ENCODE assay signal across 18 cellular contexts in the genomic region with DNA sequence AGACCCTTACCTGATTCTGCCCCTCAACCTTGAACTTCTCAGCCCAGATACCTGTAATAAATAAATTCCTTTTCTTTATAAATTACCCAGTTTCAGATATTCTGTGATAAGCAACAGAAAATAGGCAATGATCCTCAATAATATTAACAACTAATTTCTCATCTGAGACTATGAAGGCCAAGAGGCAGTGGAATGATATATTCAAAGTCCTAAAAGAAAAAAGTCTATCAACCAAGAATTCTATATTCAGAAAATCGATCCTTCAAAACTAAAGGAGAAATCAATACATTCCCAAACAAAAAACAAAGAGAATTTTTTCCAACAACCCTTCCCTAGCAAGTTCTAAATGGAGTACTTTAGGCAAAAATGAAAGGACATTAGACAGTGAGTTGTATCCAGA.
A peak's percentile ranks its signal among the peaks of the same experiment; 100 is the strongest.
DNase-seq lines count a peak whose midpoint lies in the region; ATAC-seq, FAIRE-seq and TF ChIP-seq lines count a peak whose summit lies in the region.
"Had no signal": no experiment of that assay in that cellular context is flagged by ENCODE, and none has a peak within 500 bp of the region (broad histone marks: within the 10 kb centered on the region; RNA-seq: fewer than 3 reads in every experiment).

No MANE protein-coding gene starts in this region.

- intact Hi-C loops in HepG2 (cut with micrococcal nuclease; ENCODE audit: unreplicated experiment) (no loop called here), right lobe of liver (cut with DNase I) (no loop called here), K562 (cut with micrococcal nuclease) (no loop called here)

- no peaks in the 10 kb centered on the region for H3K9me1 ChIP-seq in K562 (ENCODE audit: control insufficient read depth, insufficient read depth, low read length)

- H3K36me3 ChIP-seq in HepG2 (replicated peaks in 1 of 2; ENCODE audit: control insufficient read depth in 1 of 2, insufficient read depth in 2 of 2, low read length in 2 of 2) (peaks cover 0 to 1% of the 10 kb centered on the region in 2 experiments; a peak in 1 of 5 replicates), right lobe of liver (no peaks in the 10 kb centered on the region), HEK293 (ENCODE audit: control insufficient read depth in 2 of 2, insufficient read depth in 1 of 2, low read length in 2 of 2) (no peaks in the 10 kb centered on the region), K562 (ENCODE audit: control insufficient read depth, insufficient read depth, low read length) (no peaks in the 10 kb centered on the region)
- H3K36me3 ChIP-seq: HAP-1 had no signal

- TF ChIP-seq POLR2A in HepG2 (IDR thresholded peaks at IDR 0.05; ENCODE audit: insufficient read depth in 1 of 2, low read depth in 2 of 2, low read length in 2 of 2) (no peak), right lobe of liver (IDR thresholded peaks at IDR 0.05) (no peak), K562 (conservative IDR thresholded peaks at IDR 0.05) (no peak)

- H3K27ac ChIP-seq in HepG2 (ENCODE audit: extremely low read length, insufficient read depth, low read length) (no peak overlapping the region), right lobe of liver (no peak overlapping the region), HEK293 (ENCODE audit: extremely low read depth, low read depth, low read length) (no peak overlapping the region), K562 (ENCODE audit: extremely low read depth, low read depth, low read length) (no peak overlapping the region)

- H3K9ac ChIP-seq in HepG2 (ENCODE audit: insufficient read depth, low read depth, low read length) (no peak overlapping the region), K562 (ENCODE audit: insufficient read depth in 1 of 2, low read depth in 2 of 2, low read length in 2 of 2) (no peak overlapping the region)

- H2AFZ ChIP-seq in HepG2 (ENCODE audit: low read length) (no peak overlapping the region), K562 (ENCODE audit: low read depth, low read length) (no peak overlapping the region)

- TF ChIP-seq EP300 in HepG2 (IDR thresholded peaks at IDR 0.05; ENCODE audit: low read depth in 2 of 2, low read length in 2 of 2) (no peak), HepG2 (CRISPR knock-in tag; IDR thresholded peaks at IDR 0.05; ENCODE audit: borderline replicate concordance) (no peak), K562 (IDR thresholded peaks at IDR 0.05; ENCODE audit: low read length) (no peak)

- FAIRE-seq in HepG2 (lab: Jason Lieb, UNC): no peak
- FAIRE-seq in K562 (lab: Jason Lieb, UNC): no peak
- FAIRE-seq: GM12878, GM18507, H54 had no signal

- H3K4me3 ChIP-seq in HepG2 (replicated peaks in 1 of 3; ENCODE audit: insufficient read depth in 1 of 3, low read depth in 2 of 3, low read length in 3 of 3): no peak overlapping the region
- H3K4me3 ChIP-seq in right lobe of liver: no peak overlapping the region
- H3K4me3 ChIP-seq in HEK293 (ENCODE audit: low read depth, low read length): no peak overlapping the region
- H3K4me3 ChIP-seq in K562: no peak overlapping the region
- H3K4me3 ChIP-seq: GM12878, HAP-1 had no signal

- no peak for DNase-seq in HepG2 (ENCODE audit: low spot score)
- DNase-seq in right lobe of liver: no peak
- DNase-seq in K562 (ENCODE audit: extremely low read depth in 1 of 4, low spot score in 3 of 4): no peak
- DNase-seq in NCI-H2107 (lab: John Stamatoyannopoulos, UW): no peak
- DNase-seq: C1 segment of cervical spinal cord; Calu3; CD4-positive, alpha-beta memory T cell; COR-L47; DMS79; EL; GDM1; GOT3 had no signal

- 18% methylated on average over 1 of the region's 1 CpG for WGBS in HepG2 (ENCODE audit: low lambda C conversion rate)
- 41% methylated on average over 1 of the region's 1 CpG for WGBS in right lobe of liver (ENCODE audit: insufficient coverage, low coverage, low lambda C conversion rate, missing lambda C conversion rate)
- 0% methylated on average over 1 of the region's 1 CpG for WGBS in K562 (ENCODE audit: insufficient coverage, low coverage, missing lambda C conversion rate)

- TF ChIP-seq RAD21 in HepG2 (CRISPR knock-in tag; IDR thresholded peaks at IDR 0.05) (no peak), K562 (CRISPR knock-in tag; conservative IDR thresholded peaks at IDR 0.05 in 1 of 2, IDR thresholded peaks at IDR 0.05 in 1 of 2) (no peak)

- BruUV-seq in HepG2 (replicated peaks; lab: Mats Ljungman, UMichigan): no TSS peak
- BruUV-seq in K562 (replicated peaks; lab: Mats Ljungman, UMichigan): no TSS peak

- in situ Hi-C loops in HepG2 (cut with HindIII; ENCODE audit: extremely low pct_ligation_motif_present, low pct_unique_long_range_greater_than_20kb) (no loop called here), K562 (cut with MboI) (no loop called here)

- H3K4me1 ChIP-seq in HepG2 (ENCODE audit: insufficient read depth, low read length) (no peaks in the 10 kb centered on the region), right lobe of liver (no peaks in the 10 kb centered on the region), HEK293 (ENCODE audit: control insufficient read depth, insufficient read depth, low read length) (no peaks in the 10 kb centered on the region), K562 (replicated peaks in 1 of 2; ENCODE audit: control insufficient read depth in 2 of 2, insufficient read depth in 2 of 2, low read length in 2 of 2) (no peaks in the 10 kb centered on the region)
- H3K4me1 ChIP-seq: HAP-1 had no signal

- H3K79me2 ChIP-seq in HepG2 (ENCODE audit: insufficient read depth, low read length): no peaks in the 10 kb centered on the region
- no peaks in the 10 kb centered on the region for H3K79me2 ChIP-seq in K562 (ENCODE audit: control insufficient read depth, insufficient read depth, low read length)

- CTCF ChIA-PET in HepG2 (lab: Yijun Ruan, JAX; ENCODE audit: low intra/inter-chr PET ratio, low total read pairs): no interaction called here
- CTCF ChIA-PET in HEK293 (lab: Yijun Ruan, JAX): no interaction called here
- CTCF ChIA-PET in K562 (lab: Yijun Ruan, JAX; ENCODE audit: low intra/inter-chr PET ratio): no interaction called here

- no peaks in the 10 kb centered on the region; the same call in 1 of the 2 replicates for H4K20me1 ChIP-seq in HepG2 (ENCODE audit: insufficient read depth, low read length)
- no peaks in the 10 kb centered on the region for H4K20me1 ChIP-seq in K562 (replicated peaks; ENCODE audit: control insufficient read depth, insufficient read depth, low read length)

- H3K4me2 ChIP-seq in HepG2 (ENCODE audit: low read depth, low read length) (no peak overlapping the region), K562 (ENCODE audit: insufficient read depth, low read length) (no peak overlapping the region)

- TF ChIP-seq CTCF in HepG2 (CRISPR knock-in tag; IDR thresholded peaks at IDR 0.05) (no peak), right lobe of liver (IDR thresholded peaks at IDR 0.05) (no peak), HEK293 (tag by site-specific recombination; IDR thresholded peaks at IDR 0.05) (no peak), K562 (IDR thresholded peaks at IDR 0.05 in 2 of 3, conservative IDR thresholded peaks at IDR 0.05 in 1 of 3; ENCODE audit: insufficient read depth in 2 of 3, low read depth in 1 of 3, low read length in 3 of 3) (no peak)

- POLR2A ChIA-PET in HepG2 (lab: Yijun Ruan, JAX): no interaction called here
- POLR2A ChIA-PET in HEK293 (lab: Yijun Ruan, JAX): no interaction called here
- POLR2A ChIA-PET in K562 (lab: Yijun Ruan, JAX): no interaction called here

- H3K27me3 ChIP-seq in HepG2 (ENCODE audit: control insufficient read depth in 1 of 2, insufficient read depth in 2 of 2, low read length in 2 of 2) (no peaks in the 10 kb centered on the region), right lobe of liver (no peaks in the 10 kb centered on the region), K562 (ENCODE audit: control insufficient read depth in 2 of 2, insufficient read depth in 2 of 2, low read length in 2 of 2) (no peaks in the 10 kb centered on the region)

- H3K9me3 ChIP-seq in HepG2 (ENCODE audit: low read length): peaks cover 11% of the 10 kb centered on the region
- no peaks in the 10 kb centered on the region for H3K9me3 ChIP-seq in right lobe of liver
- no peaks in the 10 kb centered on the region for H3K9me3 ChIP-seq in HEK293 (ENCODE audit: control insufficient read depth, insufficient read depth, low read depth, low read length)
- peaks cover 11% of the 10 kb centered on the region for H3K9me3 ChIP-seq in K562 (replicated peaks; ENCODE audit: control insufficient read depth, insufficient read depth, low read depth, low read length)
- H3K9me3 ChIP-seq: HAP-1 had no signal

- ATAC-seq in HepG2 (no peak), right lobe of liver (no peak), K562 (no peak), GM18498 (IDR thresholded peaks at IDR 0.05; ENCODE audit: unreplicated experiment) (no peak)
- ATAC-seq: GM12878 had no signal

TF ChIP-seq in HepG2, 621 proteins besides CTCF, POLR2A, EP300 and RAD21 (continues in another document):
- TF ChIP-seq KDM5A (IDR thresholded peaks at IDR 0.05; ENCODE audit: borderline replicate concordance, low read length) (no peak), KAT2B (IDR thresholded peaks at IDR 0.05; ENCODE audit: borderline replicate concordance, low read depth, low read length) (peak; percentile 50; the same call in 1 of the 2 replicates)

TF ChIP-seq in HEK293, 187 proteins besides CTCF, POLR2A, EP300 and RAD21 (continues in another document):
- TF ChIP-seq SETDB1 (IDR thresholded peaks at IDR 0.05; ENCODE audit: insufficient read length, low read length) (peak; percentile 91), ZNF707 (tag by site-specific recombination; IDR thresholded peaks at IDR 0.05) (no peak), ZNF24 (tag by site-specific recombination; IDR thresholded peaks at IDR 0.05) (no peak), ZNF596 (tag by site-specific recombination; IDR thresholded peaks at IDR 0.05) (no peak), KLF1 (tag by site-specific recombination; IDR thresholded peaks at IDR 0.05) (no peak)

TF ChIP-seq in K562, 482 proteins besides CTCF, POLR2A, EP300 and RAD21 (continues in another document):
- no peak for TF ChIP-seq ELF1 (tag; IDR thresholded peaks at IDR 0.05)
- peak in 1 of 2 experiments; percentile 66; a peak in 1 of 3 replicates for TF ChIP-seq CBX3 (IDR thresholded peaks at IDR 0.05; ENCODE audit: borderline replicate concordance in 1 of 2, low read length in 2 of 2)
- 0 out of 2 replicates have a peak, but pooled peaks have one; percentile 35 for TF ChIP-seq TRIM28 (IDR thresholded peaks at IDR 0.05)
- no peak for TF ChIP-seq CTBP1 (IDR thresholded peaks at IDR 0.05; ENCODE audit: borderline replicate concordance)
